ENCODE assay signal across 1 cellular context in genomic region chr11:69280451-69280850, GRCh38.
TF ChIP-seq lines count a peak whose summit lies in the region.

No MANE protein-coding gene starts in this region.

TF ChIP-seq in SK-N-SH, 30 proteins besides CTCF, POLR2A, EP300 and RAD21 (continued from another document):
- no peak for TF ChIP-seq GABPA (IDR thresholded peaks at IDR 0.05; ENCODE audit: low read depth)
